In the genomic region with DNA sequence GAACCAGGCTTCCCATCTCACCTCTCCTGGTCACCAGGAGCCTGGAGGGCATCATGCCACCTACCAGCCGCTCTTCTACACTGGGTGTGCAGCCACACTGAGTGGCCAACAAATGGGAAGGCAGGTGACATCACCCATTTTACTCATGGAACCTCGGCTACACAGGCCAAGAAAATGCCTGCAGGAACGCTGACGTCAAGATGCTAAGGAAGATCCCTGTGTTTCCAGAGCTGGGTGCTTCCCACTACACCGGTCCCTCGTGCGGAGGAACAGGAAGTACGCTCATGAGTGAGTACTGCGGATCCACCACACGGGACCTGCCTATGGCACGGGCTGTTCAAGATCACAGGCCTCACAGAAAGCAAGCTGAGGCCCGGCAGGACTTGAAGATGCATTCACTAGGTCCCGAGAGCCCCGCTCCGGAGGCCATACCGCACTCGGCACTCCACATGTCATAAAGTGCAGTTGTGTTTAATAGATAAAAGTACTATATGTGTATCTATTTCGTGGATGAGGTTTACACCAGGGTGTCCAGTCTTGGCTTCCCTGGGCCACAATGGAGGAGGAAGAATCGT, we compare ENCODE assay signal across 23 cellular contexts.
"Had no signal": no experiment of that assay in that cellular context is flagged by ENCODE, and none has a peak within 500 bp of the region (broad histone marks: within the 10 kb centered on the region; RNA-seq: fewer than 3 reads in every experiment).

No MANE protein-coding gene starts in this region.

- H3K27me3 ChIP-seq: SJSA1 had no signal

- H3K9me3 Mint-ChIP-seq: IgD-negative memory B cell had no signal

- H3K36me3 ChIP-seq: SJSA1 had no signal

- H3K27me3 Mint-ChIP-seq: IgD-negative memory B cell had no signal

- DNase-seq: Kasumi-1, NCI-H1048, NCI-H1105, NCI-H1417, NCI-H1436 treated with DMSO at 0.1 percent for 48 hours, NCI-H1694 treated with DMSO at 0.1 percent for 48 hours, NCI-H2029, NCI-H2081 treated with DMSO at 0.1 percent for 48 hours, NCI-H2171, NCI-H446, NCI-H510A, NCI-H524 treated with DMSO at 0.1 percent for 48 hours, NCI-H69, NCI-H774, Right ventricle myocardium superior, RPMI8226, SIG-M5 had no signal

- H3K4me2 ChIP-seq: KMS-11 had no signal

- H3K4me3 ChIP-seq: K562, SJSA1, SK-N-MC had no signal

- H3K4me1 ChIP-seq: SJSA1 had no signal

- H3K36me3 Mint-ChIP-seq: IgD-negative memory B cell had no signal

- ATAC-seq: K562 had no signal

- H3K27ac ChIP-seq: HL-60, KMS-11, SJSA1, SK-N-MC had no signal

- H3K9me3 ChIP-seq: SJSA1 had no signal

- H3K4me3 Mint-ChIP-seq: IgD-negative memory B cell had no signal

- H3K9ac ChIP-seq: KMS-11 had no signal

- H3K27ac Mint-ChIP-seq: IgD-negative memory B cell had no signal
